ENCODE assay signal across 15 cellular contexts in genomic region chr12:30939234-30939633, GRCh38. TPM values are rescaled to one million over a fixed set of nuclear protein-coding genes. Genes with fewer than 3 reads are reported as not detected.
A peak's percentile ranks its signal among the peaks of the same experiment; 100 is the strongest.
DNase-seq lines count a peak whose midpoint lies in the region; ATAC-seq lines count a peak whose summit lies in the region.
"Had no signal": no experiment of that assay in that cellular context is flagged by ENCODE, and none has a peak within 500 bp of the region (broad histone marks: within the 10 kb centered on the region; RNA-seq: fewer than 3 reads in every experiment).

No MANE protein-coding gene starts in this region.

- DNase-seq in NCI-H69 (lab: John Stamatoyannopoulos, UW) (peak; percentile 74), glomerular visceral epithelial cell (ENCODE audit: extremely low spot score) (peak; percentile 22), cerebellum (ENCODE audit: low spot score) (no peak), HuH-7 (ENCODE audit: low spot score) (no peak)
- DNase-seq: BE2C; CD4-positive, alpha-beta memory T cell; KBM-7; NCI-H187 treated with DMSO at 0.1 percent for 48 hours; NCI-H2227 treated with DMSO at 0.1 percent for 48 hours; NCI-H526 had no signal

- peak; percentile 75 for ATAC-seq in GM19025 (IDR thresholded peaks at IDR 0.05; ENCODE audit: low read depth, unreplicated experiment)
- ATAC-seq in HG03175 (IDR thresholded peaks at IDR 0.05; ENCODE audit: unreplicated experiment), result peak; percentile 75
- no peak for ATAC-seq in HG02973 (IDR thresholded peaks at IDR 0.05; ENCODE audit: unreplicated experiment)
- ATAC-seq: Right ventricle myocardium inferior had no signal

RNA-seq across cellular contexts. Expression of gene TSPAN11, which starts 12.7 kb away (rescaled TPM):
- total RNA-seq in cerebellum, result 17.3 TPM
- total RNA-seq: CD4-positive, alpha-beta memory T cell; T-helper 1 cell treated with Interleukin-12 subunit alpha and Interleukin-12 subunit beta and Interleukin-4 antibody, amounts not matched to agents 30 ng/mL and 1 ng/mL, for 36 hours had no signal

Comparison
In these comparisons a context has a peak if more than half of its experiments do, and no peak if none do; other contexts are left out.
1. DNase-seq: peak in NCI-H69 (single experiment) and glomerular visceral epithelial cell (single experiment); none in cerebellum (single experiment) and HuH-7 (single experiment).